1 cellular context compared by ENCODE assay signal in genomic region chr1:201510734-201511133, GRCh38.
TF ChIP-seq lines count a peak whose summit lies in the region.

No MANE protein-coding gene starts in this region.

TF ChIP-seq in IMR-90, 13 proteins besides CTCF, POLR2A, EP300 and RAD21:
- no peak for TF ChIP-seq MXI1 (IDR thresholded peaks at IDR 0.05; ENCODE audit: borderline replicate concordance, low read depth, low read length)
- no peak for TF ChIP-seq CEBPB (IDR thresholded peaks at IDR 0.05; ENCODE audit: low read depth, low read length)
- TF ChIP-seq USF2 (IDR thresholded peaks at IDR 0.05; ENCODE audit: low read depth, low read length), result no peak
- no peak for TF ChIP-seq MAFK (IDR thresholded peaks at IDR 0.05; ENCODE audit: low read depth, low read length)
- TF ChIP-seq RCOR1 (IDR thresholded peaks at IDR 0.05; ENCODE audit: insufficient replicate concordance, low read length), result no peak
- TF ChIP-seq RFX5 (IDR thresholded peaks at IDR 0.05; ENCODE audit: low read depth, low read length), result no peak
- no peak for TF ChIP-seq MAZ (IDR thresholded peaks at IDR 0.05; ENCODE audit: borderline replicate concordance, low read depth, low read length)
